Comparison of ENCODE assay signal across 12 cellular contexts in genomic region chr11:61065236-61065635, GRCh38. TPM values are rescaled to one million over a fixed set of nuclear protein-coding genes. Genes with fewer than 3 reads are reported as not detected.
A peak's percentile ranks its signal among the peaks of the same experiment; 100 is the strongest.
DNase-seq lines count a peak whose midpoint lies in the region; ATAC-seq and TF ChIP-seq lines count a peak whose summit lies in the region.
"Not testable (repeated sequence)": the region's sequence is repeated elsewhere in the genome, so short reads cannot be mapped to it uniquely, and the experiment has no call there.
"Had no signal": no experiment of that assay in that cellular context is flagged by ENCODE, and none has a peak within 500 bp of the region (broad histone marks: within the 10 kb centered on the region; RNA-seq: fewer than 3 reads in every experiment).

No MANE protein-coding gene starts in this region.

- peak overlapping the region; percentile 65 for H3K4me3 Mint-ChIP-seq in activated CD4-positive, alpha-beta T cell treated with anti-CD3 and anti-CD28 coated beads, Interleukin-2, amount 10 ng/mL, durations not matched to agents 24 days and 14 days
- peak overlapping the region; percentile 80 for H3K4me3 Mint-ChIP-seq in activated T-helper 17 cell treated with anti-CD3 and anti-CD28 coated beads, Interleukin-2, amount 50 U/mL, for 72 hours
- H3K4me3 Mint-ChIP-seq in activated naive CD8-positive, alpha-beta T cell treated with anti-CD3 and anti-CD28 coated beads, Interleukin-2, amount 10 ng/mL, durations not matched to agents 7 days and 5 days = peak overlapping the region; percentile 66
- H3K4me3 Mint-ChIP-seq in naive thymus-derived CD4-positive, alpha-beta T cell = peak overlapping the region; percentile 73 to 98 (median 84)
- not testable (repeated sequence) for H3K4me3 Mint-ChIP-seq in stimulated activated memory B cell treated with anti-CD40 and anti-IgM and Interleukin-4, amounts not matched to agents 10 μg/mL and 1 μg/mL and 100 μg/mL, for 72 hours

- not testable (repeated sequence) for H3K27ac ChIP-seq in Peyer's patch
- peak overlapping the region; percentile 42 for H3K27ac ChIP-seq in naive thymus-derived CD4-positive, alpha-beta T cell (ENCODE audit: low read depth, low read length)

- not testable (repeated sequence) for TF ChIP-seq POLR2A in Peyer's patch (IDR thresholded peaks at IDR 0.05)

- H3K4me1 ChIP-seq in Peyer's patch = peaks cover 0 to 14% (median 4%) of the 10 kb centered on the region in 4 donors
- peaks cover 31 to 70% of the 10 kb centered on the region in 2 donors for H3K4me1 ChIP-seq in naive thymus-derived CD4-positive, alpha-beta T cell (ENCODE audit: control insufficient read depth in 2 of 2, insufficient read depth in 2 of 2, low read length in 2 of 2)

- intact Hi-C loops in activated CD4-positive, alpha-beta T cell treated with anti-CD3 and anti-CD28 coated beads, Interleukin-2, amount 10 ng/mL, durations not matched to agents 24 days and 14 days (cut with micrococcal nuclease); naive thymus-derived CD4-positive, alpha-beta T cell (cut with micrococcal nuclease): not testable (repeated sequence)

- peaks cover 75% of the 10 kb centered on the region for H3K4me1 Mint-ChIP-seq in activated CD4-positive, alpha-beta T cell treated with anti-CD3 and anti-CD28 coated beads, Interleukin-2, amount 10 ng/mL, durations not matched to agents 24 days and 14 days
- peaks cover 71% of the 10 kb centered on the region for H3K4me1 Mint-ChIP-seq in activated T-helper 17 cell treated with anti-CD3 and anti-CD28 coated beads, Interleukin-2, amount 50 U/mL, for 72 hours
- peaks cover 68% of the 10 kb centered on the region for H3K4me1 Mint-ChIP-seq in activated naive CD8-positive, alpha-beta T cell treated with anti-CD3 and anti-CD28 coated beads, Interleukin-2, amount 10 ng/mL, durations not matched to agents 7 days and 5 days
- H3K4me1 Mint-ChIP-seq in naive thymus-derived CD4-positive, alpha-beta T cell = peaks cover 68 to 98% (median 93%) of the 10 kb centered on the region in 7 donors
- peaks cover 50% of the 10 kb centered on the region for H3K4me1 Mint-ChIP-seq in stimulated activated memory B cell treated with anti-CD40 and anti-IgM and Interleukin-4, amounts not matched to agents 10 μg/mL and 1 μg/mL and 100 μg/mL, for 72 hours

- CTCF ChIA-PET in naive thymus-derived CD4-positive, alpha-beta T cell (lab: Charles Lee) = interaction anchor here (0.6 to 5.7 kb wide), 8 partner anchors 10 to 39 kb away, joined by 3 to 30 read pairs (median 3); no protein-coding TSS in a partner anchor

- peaks cover 72% of the 10 kb centered on the region for H3K36me3 Mint-ChIP-seq in activated CD4-positive, alpha-beta T cell treated with anti-CD3 and anti-CD28 coated beads, Interleukin-2, amount 10 ng/mL, durations not matched to agents 24 days and 14 days (ENCODE audit: low read depth)
- H3K36me3 Mint-ChIP-seq in activated T-helper 17 cell treated with anti-CD3 and anti-CD28 coated beads, Interleukin-2, amount 50 U/mL, for 72 hours (ENCODE audit: low read depth) = peaks cover 98% of the 10 kb centered on the region
- peaks cover 20% of the 10 kb centered on the region for H3K36me3 Mint-ChIP-seq in activated naive CD8-positive, alpha-beta T cell treated with anti-CD3 and anti-CD28 coated beads, Interleukin-2, amount 10 ng/mL, durations not matched to agents 7 days and 5 days
- peaks cover 0 to 38% (median 0%) of the 10 kb centered on the region in 5 donors for H3K36me3 Mint-ChIP-seq in naive thymus-derived CD4-positive, alpha-beta T cell
- H3K36me3 Mint-ChIP-seq in stimulated activated memory B cell treated with anti-CD40 and anti-IgM and Interleukin-4, amounts not matched to agents 10 μg/mL and 1 μg/mL and 100 μg/mL, for 72 hours = peaks cover 30% of the 10 kb centered on the region

- H3K27me3 Mint-ChIP-seq in activated CD4-positive, alpha-beta T cell treated with anti-CD3 and anti-CD28 coated beads, Interleukin-2, amount 10 ng/mL, durations not matched to agents 24 days and 14 days; activated T-helper 17 cell treated with anti-CD3 and anti-CD28 coated beads, Interleukin-2, amount 50 U/mL, for 72 hours; activated naive CD8-positive, alpha-beta T cell treated with anti-CD3 and anti-CD28 coated beads, Interleukin-2, amount 10 ng/mL, durations not matched to agents 7 days and 5 days; naive thymus-derived CD4-positive, alpha-beta T cell; stimulated activated memory B cell treated with anti-CD40 and anti-IgM and Interleukin-4, amounts not matched to agents 10 μg/mL and 1 μg/mL and 100 μg/mL, for 72 hours: not testable (repeated sequence)

- not testable (repeated sequence) for H3K9me3 ChIP-seq in Peyer's patch; naive thymus-derived CD4-positive, alpha-beta T cell (ENCODE audit: control insufficient read depth in 2 of 3, low read length in 3 of 3)

- not testable (repeated sequence) for H3K9me3 Mint-ChIP-seq in activated CD4-positive, alpha-beta T cell treated with anti-CD3 and anti-CD28 coated beads, Interleukin-2, amount 10 ng/mL, durations not matched to agents 24 days and 14 days; activated T-helper 17 cell treated with anti-CD3 and anti-CD28 coated beads, Interleukin-2, amount 50 U/mL, for 72 hours; activated naive CD8-positive, alpha-beta T cell treated with anti-CD3 and anti-CD28 coated beads, Interleukin-2, amount 10 ng/mL, durations not matched to agents 7 days and 5 days; naive thymus-derived CD4-positive, alpha-beta T cell; stimulated activated memory B cell treated with anti-CD40 and anti-IgM and Interleukin-4, amounts not matched to agents 10 μg/mL and 1 μg/mL and 100 μg/mL, for 72 hours

- not testable (repeated sequence) for ATAC-seq in activated T-helper 17 cell treated with anti-CD3 and anti-CD28 coated beads, Interleukin-2, amount 50 U/mL, for 72 hours (replicated peaks); activated naive CD8-positive, alpha-beta T cell treated with anti-CD3 and anti-CD28 coated beads, Interleukin-2, amount 10 ng/mL, durations not matched to agents 7 days and 5 days (ENCODE audit: low read depth); naive thymus-derived CD4-positive, alpha-beta T cell; stimulated activated memory B cell treated with anti-CD40 and anti-IgM and Interleukin-4, amounts not matched to agents 10 μg/mL and 1 μg/mL and 100 μg/mL, for 72 hours

- not testable (repeated sequence) for H3K4me3 ChIP-seq in Peyer's patch; naive thymus-derived CD4-positive, alpha-beta T cell (ENCODE audit: low read length)

- H3K27ac Mint-ChIP-seq in activated CD4-positive, alpha-beta T cell treated with anti-CD3 and anti-CD28 coated beads, Interleukin-2, amount 10 ng/mL, durations not matched to agents 24 days and 14 days = peak overlapping the region; percentile 84
- peak overlapping the region; percentile 95 for H3K27ac Mint-ChIP-seq in activated T-helper 17 cell treated with anti-CD3 and anti-CD28 coated beads, Interleukin-2, amount 50 U/mL, for 72 hours
- peak overlapping the region; percentile 85 for H3K27ac Mint-ChIP-seq in activated naive CD8-positive, alpha-beta T cell treated with anti-CD3 and anti-CD28 coated beads, Interleukin-2, amount 10 ng/mL, durations not matched to agents 7 days and 5 days
- H3K27ac Mint-ChIP-seq in naive thymus-derived CD4-positive, alpha-beta T cell = peak overlapping the region; percentile 86 to 99 (median 94)
- peak overlapping the region; percentile 26 for H3K27ac Mint-ChIP-seq in stimulated activated memory B cell treated with anti-CD40 and anti-IgM and Interleukin-4, amounts not matched to agents 10 μg/mL and 1 μg/mL and 100 μg/mL, for 72 hours

- TF ChIP-seq CTCF in Peyer's patch (IDR thresholded peaks at IDR 0.05) = not testable (repeated sequence)

- not testable (repeated sequence) for H3K36me3 ChIP-seq in Peyer's patch; naive thymus-derived CD4-positive, alpha-beta T cell (ENCODE audit: control insufficient read depth in 2 of 3, insufficient read depth in 3 of 3, low read length in 3 of 3)

- POLR2A ChIA-PET in activated naive CD8-positive, alpha-beta T cell treated with anti-CD3 and anti-CD28 coated beads, Interleukin-2, amount 10 ng/mL, durations not matched to agents 7 days and 5 days (lab: Charles Lee) = interaction anchor here (1.4 to 2.5 kb wide), 3 partner anchors 17 to 23 kb away, joined by 4 to 8 read pairs (median 5); no protein-coding TSS in a partner anchor
- POLR2A ChIA-PET in naive thymus-derived CD4-positive, alpha-beta T cell (lab: Charles Lee) = interaction anchor here (0.9 to 19.7 kb wide), 14 partner anchors 10 to 62 kb away, joined by 3 to 233 read pairs (median 7); no protein-coding TSS in a partner anchor

- peak in 2 of 3 donors; percentile 15 to 38 for DNase-seq in Peyer's patch
- DNase-seq in activated CD4-positive, alpha-beta T cell treated with anti-CD3 and anti-CD28 coated beads, Interleukin-2, amount 10 ng/mL, durations not matched to agents 24 days and 14 days; activated naive CD8-positive, alpha-beta T cell treated with anti-CD3 and anti-CD28 coated beads, Interleukin-2, amount 10 ng/mL, durations not matched to agents 7 days and 5 days; naive thymus-derived CD4-positive, alpha-beta T cell: not testable (repeated sequence)
- peak; percentile 40 for DNase-seq in activated CD8-positive, alpha-beta memory T cell treated with anti-CD3 and anti-CD28 coated beads, Interleukin-2, amount 50 U/mL, for 48 hours

- not testable (repeated sequence) for H3K27me3 ChIP-seq in Peyer's patch; naive thymus-derived CD4-positive, alpha-beta T cell (ENCODE audit: control insufficient read depth in 2 of 2, insufficient read depth in 2 of 2, low read length in 2 of 2)

RNA-seq across cellular contexts. Expression of gene CD5, which starts 37.1 kb away (rescaled TPM):
- total RNA-seq in Peyer's patch = 1 to 10 TPM; 1.5 to 8.3 (median 3.7) TPM
- total RNA-seq in activated CD4-positive, alpha-beta T cell treated with anti-CD3 and anti-CD28 coated beads, Interleukin-2, amount 10 ng/mL, durations not matched to agents 24 days and 14 days = 368 and 385 TPM in 2 replicates
- total RNA-seq in activated T-helper 17 cell treated with anti-CD3 and anti-CD28 coated beads, Interleukin-2, amount 50 U/mL, for 72 hours = 100 to 1,000 TPM; 231 to 476 TPM
- total RNA-seq in activated naive CD8-positive, alpha-beta T cell treated with anti-CD3 and anti-CD28 coated beads, Interleukin-2, amount 10 ng/mL, durations not matched to agents 7 days and 5 days = 100 to 1,000 TPM; 303 to 313 TPM
- total RNA-seq in naive thymus-derived CD4-positive, alpha-beta T cell = 100 to 1,000 TPM; 180 to 399 (median 224) TPM
- polyA plus RNA-seq in naive thymus-derived CD4-positive, alpha-beta T cell = 100 to 1,000 TPM; 217 to 371 TPM
- total RNA-seq: Calu3, G401, IMR-90, NCI-H460 had no signal
- polyA plus RNA-seq: BJ, IMR-90 had no signal

Comparison
In these comparisons a context has a peak if more than half of its experiments do, and no peak if none do; other contexts are left out.
1. H3K27ac Mint-ChIP-seq: peak in every context shown above with its lines; median percentile 95 in activated T-helper 17 cell treated with anti-CD3 and anti-CD28 coated beads, Interleukin-2, amount 50 U/mL, for 72 hours; 94 in naive thymus-derived CD4-positive, alpha-beta T cell; 85 in activated naive CD8-positive, alpha-beta T cell treated with anti-CD3 and anti-CD28 coated beads, Interleukin-2, amount 10 ng/mL, durations not matched to agents 7 days and 5 days; 84 in activated CD4-positive, alpha-beta T cell treated with anti-CD3 and anti-CD28 coated beads, Interleukin-2, amount 10 ng/mL, durations not matched to agents 24 days and 14 days; 26 in stimulated activated memory B cell treated with anti-CD40 and anti-IgM and Interleukin-4, amounts not matched to agents 10 μg/mL and 1 μg/mL and 100 μg/mL, for 72 hours.
2. RNA of gene CD5, which starts 37.1 kb away (total RNA-seq): 231 to 476 TPM in activated T-helper 17 cell treated with anti-CD3 and anti-CD28 coated beads, Interleukin-2, amount 50 U/mL, for 72 hours, 368 to 385 TPM in activated CD4-positive, alpha-beta T cell treated with anti-CD3 and anti-CD28 coated beads, Interleukin-2, amount 10 ng/mL, durations not matched to agents 24 days and 14 days, 303 to 313 TPM in activated naive CD8-positive, alpha-beta T cell treated with anti-CD3 and anti-CD28 coated beads, Interleukin-2, amount 10 ng/mL, durations not matched to agents 7 days and 5 days and 180 to 399 TPM in naive thymus-derived CD4-positive, alpha-beta T cell; 1.5 to 8.3 TPM in Peyer's patch; every median in the first group is over 10 times any median in the second.